8 cellular contexts compared by ENCODE assay signal in genomic region chr4:337932-338758, GRCh38. TPM values are rescaled to one million over a fixed set of nuclear protein-coding genes. Genes with fewer than 3 reads are reported as not detected.
DNase-seq lines count a peak whose midpoint lies in the region; ATAC-seq, FAIRE-seq and TF ChIP-seq lines count a peak whose summit lies in the region.

No MANE protein-coding gene starts in this region.

- in situ Hi-C loops in ACHN (cut with HindIII; ENCODE audit: low pct_ligation_motif_present, low pct_unique_long_range_greater_than_20kb, low sequenced_read_pairs): no loop called here

- no peak overlapping the region for H3K4ac ChIP-seq in H1 (replicated peaks; ENCODE audit: insufficient read length, low read depth, low read length)

- CTCF ChIA-PET in H1 (lab: Charles Lee; ENCODE audit: partially characterized antibody): no interaction called here

- peak in 1 of 2 experiments; percentile 45; a peak in 1 of 3 replicates for TF ChIP-seq POLR2A in H1 (IDR thresholded peaks at IDR 0.05; ENCODE audit: control extremely low read depth in 1 of 2, low read depth in 2 of 2, low read length in 2 of 2)

- no peak overlapping the region for H2BK15ac ChIP-seq in H1 (ENCODE audit: low read length)

- H2AFZ ChIP-seq in H1 (ENCODE audit: low read length): no peak overlapping the region

- H4K91ac ChIP-seq in H1 (replicated peaks; ENCODE audit: insufficient read length, low read length): no peak overlapping the region

- peak overlapping the region; percentile 30 for H3K56ac ChIP-seq in H1 (replicated peaks; ENCODE audit: insufficient read length, low read depth, low read length)

- H3K27me3 Mint-ChIP-seq in stimulated activated naive B cell treated with anti-CD40 and anti-IgM and Interleukin-4, amounts not matched to agents 10 μg/mL and 1 μg/mL and 100 μg/mL, for 72 hours: no peaks in the 10 kb centered on the region

- peak overlapping the region; percentile 88 for H3K27ac ChIP-seq in H1 (ENCODE audit: low read depth, low read length)
- H3K27ac ChIP-seq in muscle layer of colon (ENCODE audit: low read depth, low read length): peak overlapping the region; percentile 90

- H3K9me3 Mint-ChIP-seq in stimulated activated naive B cell treated with anti-CD40 and anti-IgM and Interleukin-4, amounts not matched to agents 10 μg/mL and 1 μg/mL and 100 μg/mL, for 72 hours: peaks cover 10 to 17% of the 10 kb centered on the region in 2 donors

- H3K23ac ChIP-seq in H1 (ENCODE audit: insufficient read length): no peak overlapping the region

- H3K79me1 ChIP-seq in H1 (ENCODE audit: low read depth, low read length): peaks cover 22% of the 10 kb centered on the region

- peak overlapping the region; percentile 100 for H3K4me3 Mint-ChIP-seq in stimulated activated naive B cell treated with anti-CD40 and anti-IgM and Interleukin-4, amounts not matched to agents 10 μg/mL and 1 μg/mL and 100 μg/mL, for 72 hours

- H3K4me1 Mint-ChIP-seq in stimulated activated naive B cell treated with anti-CD40 and anti-IgM and Interleukin-4, amounts not matched to agents 10 μg/mL and 1 μg/mL and 100 μg/mL, for 72 hours: peaks cover 20 to 34% of the 10 kb centered on the region in 2 donors

- H3K9me3 ChIP-seq in H1 (ENCODE audit: insufficient read depth in 2 of 2, low read depth in 1 of 2, low read length in 1 of 2) (no peaks in the 10 kb centered on the region), muscle layer of colon (ENCODE audit: low read length) (no peaks in the 10 kb centered on the region)

- peaks cover 0 to 3% (median 0%) of the 10 kb centered on the region in 4 experiments; a peak in 2 of 8 replicates for H3K36me3 ChIP-seq in H1 (ENCODE audit: control insufficient read depth in 2 of 4, insufficient read depth in 4 of 4, low read length in 3 of 4)
- H3K36me3 ChIP-seq in muscle layer of colon (ENCODE audit: insufficient read depth, low read length): no peaks in the 10 kb centered on the region

- peak overlapping the region; percentile 85 to 99 (median 92) for H3K4me3 ChIP-seq in H1 (ENCODE audit: extremely low read depth in 1 of 4, insufficient read depth in 2 of 4, low read depth in 3 of 4, low read length in 4 of 4)
- peak overlapping the region; percentile 55 to 91 for H3K4me3 ChIP-seq in muscle layer of colon (ENCODE audit: low read depth in 1 of 2, low read length in 2 of 2)

- no peak overlapping the region for H2AK5ac ChIP-seq in H1 (ENCODE audit: low read depth, low read length)

- H4K5ac ChIP-seq in H1 (ENCODE audit: insufficient read length, low read depth, low read length): peak overlapping the region; percentile 96

- H4K8ac ChIP-seq in H1 (ENCODE audit: extremely low read depth, insufficient read depth, low read length): peak overlapping the region; percentile 80

- no peak overlapping the region; the same call in 1 of the 2 replicates for H2BK5ac ChIP-seq in H1 (ENCODE audit: low read depth, low read length)

- TF ChIP-seq CTCF in H1 (IDR thresholded peaks at IDR 0.05; ENCODE audit: control extremely low read depth in 1 of 3, insufficient read depth in 1 of 3, low read depth in 1 of 3, low read length in 3 of 3): no peak

- peaks cover 2 to 15% of the 10 kb centered on the region in 2 experiments for H4K20me1 ChIP-seq in H1 (replicated peaks in 1 of 2; ENCODE audit: control insufficient read depth in 1 of 2, insufficient read depth in 2 of 2, low read length in 2 of 2)

- peak; percentile 33 for ATAC-seq in GM19023 (IDR thresholded peaks at IDR 0.05; ENCODE audit: unreplicated experiment)
- ATAC-seq in HG03354 (IDR thresholded peaks at IDR 0.05; ENCODE audit: poor library complexity, severe bottlenecking, unreplicated experiment): peak; percentile 40
- ATAC-seq in stimulated activated naive B cell treated with anti-CD40 and anti-IgM and Interleukin-4, amounts not matched to agents 10 μg/mL and 1 μg/mL and 100 μg/mL, for 72 hours (replicated peaks): peak; percentile 36 to 41

- peaks cover 13% of the 10 kb centered on the region for H3K23me2 ChIP-seq in H1 (ENCODE audit: low read depth, low read length)

- peaks cover 15 to 54% of the 10 kb centered on the region in 2 experiments for H3K79me2 ChIP-seq in H1 (ENCODE audit: control insufficient read depth in 1 of 2, insufficient read depth in 2 of 2, low read length in 2 of 2)

- H2BK20ac ChIP-seq in H1 (ENCODE audit: low read length): no peak overlapping the region

- POLR2A ChIA-PET in H1 (lab: Charles Lee; ENCODE audit: partially characterized antibody): interaction anchor here (0.6 to 2.7 kb wide), 16 partner anchors 11 to 239 kb away, joined by 3 to 18 read pairs (median 3); partner anchors contain the start of gene ZNF732

- no peak for FAIRE-seq in H1 (lab: Jason Lieb, UNC)

- no peak for TF ChIP-seq EP300 in H1 (IDR thresholded peaks at IDR 0.05; ENCODE audit: borderline replicate concordance in 1 of 2, low read depth in 2 of 2, low read length in 2 of 2)

- H3K27ac Mint-ChIP-seq in stimulated activated naive B cell treated with anti-CD40 and anti-IgM and Interleukin-4, amounts not matched to agents 10 μg/mL and 1 μg/mL and 100 μg/mL, for 72 hours: peak overlapping the region; percentile 100

- DNase-seq in ACHN (peak; percentile 28), H1 (ENCODE audit: low read depth in 1 of 2, low spot score in 2 of 2) (peak in 1 of 2 experiments; percentile 50), germinal center (ENCODE audit: low spot score) (no peak)
- peak; percentile 72 for DNase-seq in activated CD4-positive, alpha-beta T cell treated with anti-CD3 and anti-CD28 coated beads for 48 hours
- DNase-seq in stimulated activated naive B cell treated with anti-CD40 and anti-IgM and Interleukin-4, amounts not matched to agents 10 μg/mL and 1 μg/mL and 100 μg/mL, for 72 hours: peak; percentile 55

- no peak overlapping the region for H2BK120ac ChIP-seq in H1 (replicated peaks; ENCODE audit: low read depth, low read length)

- peaks cover 54 to 61% of the 10 kb centered on the region in 2 donors for H3K36me3 Mint-ChIP-seq in stimulated activated naive B cell treated with anti-CD40 and anti-IgM and Interleukin-4, amounts not matched to agents 10 μg/mL and 1 μg/mL and 100 μg/mL, for 72 hours

- 2% methylated on average over 39 of the region's 52 CpGs; no CpG with 5 or more reads in 1 of the 2 experiments for WGBS in H1 (ENCODE audit: extremely low coverage in 1 of 2, insufficient coverage in 1 of 2, insufficient read length in 1 of 2, insufficient replicate concordance in 2 of 2, low coverage in 1 of 2, low lambda C conversion rate in 2 of 2, missing lambda C conversion rate in 1 of 2), 2 experiments

- H3K14ac ChIP-seq in H1 (ENCODE audit: insufficient read length): no peak overlapping the region

- TF ChIP-seq RAD21 in H1 (IDR thresholded peaks at IDR 0.05 in 1 of 2, conservative IDR thresholded peaks at IDR 0.05 in 1 of 2; ENCODE audit: low read depth in 2 of 2, low read length in 2 of 2): no peak

- peaks cover 2 to 11% (median 4%) of the 10 kb centered on the region in 4 experiments; a peak in 6 of 7 replicates for H3K4me1 ChIP-seq in H1 (replicated peaks in 1 of 4; ENCODE audit: control insufficient read depth in 3 of 4, insufficient read depth in 4 of 4, low read length in 3 of 4)
- peaks cover 19% of the 10 kb centered on the region for H3K4me1 ChIP-seq in muscle layer of colon (ENCODE audit: insufficient read depth, low read length)

- H3K27me3 ChIP-seq in H1 (replicated peaks in 1 of 4; ENCODE audit: control insufficient read depth in 3 of 4, extremely low read depth in 1 of 4, insufficient read depth in 3 of 4, low read length in 3 of 4) (peaks cover 0 to 11% (median 6%) of the 10 kb centered on the region in 4 experiments; a peak in 5 of 7 replicates), muscle layer of colon (ENCODE audit: control insufficient read depth in 1 of 2, insufficient read depth in 2 of 2, low read length in 2 of 2) (no peaks in the 10 kb centered on the region)

- peak overlapping the region; percentile 84 to 95 (median 90) for H3K9ac ChIP-seq in H1 (replicated peaks in 1 of 4; ENCODE audit: extremely low read depth in 1 of 4, low read depth in 3 of 4, low read length in 3 of 4)
- H3K9ac ChIP-seq in muscle layer of colon (ENCODE audit: low read length): peak overlapping the region; percentile 82

- H2BK12ac ChIP-seq in H1 (ENCODE audit: low read depth, low read length): peak overlapping the region; percentile 40; the same call in 1 of the 2 replicates

- H3K4me2 ChIP-seq in H1 (ENCODE audit: insufficient read depth in 1 of 2, low read depth in 2 of 2, low read length in 2 of 2): peak overlapping the region; percentile 81 to 89

- peak overlapping the region; percentile 60 for H3K18ac ChIP-seq in H1 (ENCODE audit: extremely low read depth, low read length)

TF ChIP-seq in H1, 55 proteins besides CTCF, POLR2A, EP300 and RAD21 (continues in another document):
- TF ChIP-seq SUZ12 (IDR thresholded peaks at IDR 0.05; ENCODE audit: low read length) (no peak), ASH2L (IDR thresholded peaks at IDR 0.05; ENCODE audit: low read length) (peak; percentile 38), PHF8 (conservative IDR thresholded peaks at IDR 0.05; ENCODE audit: low read depth, low read length) (peak; percentile 81), HDAC6 (IDR thresholded peaks at IDR 0.05; ENCODE audit: low read depth, low read length) (no peak), EGR1 (IDR thresholded peaks at IDR 0.05; ENCODE audit: borderline replicate concordance, low read depth, low read length) (no peak), SIN3A (conservative IDR thresholded peaks at IDR 0.05 in 1 of 2, IDR thresholded peaks at IDR 0.05 in 1 of 2; ENCODE audit: low read depth in 1 of 2, low read length in 2 of 2) (no peak; a peak in 1 of 4 replicates), NRF1 (IDR thresholded peaks at IDR 0.05; ENCODE audit: low read depth, low read length) (no peak)

RNA-seq across cellular contexts. Expression of gene ZNF141, which starts 0.5 kb away (rescaled TPM):
- 45.9 and 50.8 TPM in 2 replicates for total RNA-seq in H1 (2021; fragmentation: NEBNext Ultra II Directional; extraction: Animal tissue kit (Norgen Biotek cat#: 25700))
- 5.0 and 8.5 TPM in 2 replicates for polyA plus RNA-seq in H1 (2011; rRNA removed)
- polyA plus RNA-seq in H1 (2011; cell fraction: cytosol; rRNA removed): 10.1 TPM
- polyA plus RNA-seq in H1 (2011; cell fraction: nucleus; rRNA removed): 15.0 TPM
- polyA plus RNA-seq in H1 (2012, experiment 1 of 2): 9.4 to 26.8 TPM (median 15.3 TPM) in 4 replicates
- 1.6 TPM for polyA plus RNA-seq in H1 (2012, experiment 2 of 2)
- polyA plus RNA-seq in H1 (2013, experiment 1 of 2): 30.8 TPM
- polyA plus RNA-seq in H1 (2013, experiment 2 of 2): 27.7 TPM
- 38.2 and 46.9 TPM in 2 replicates for polyA minus RNA-seq in H1 (2011; rRNA and poly(A)+ RNA removed)
- 20.7 TPM for polyA minus RNA-seq in H1 (2011; cell fraction: cytosol; rRNA and poly(A)+ RNA removed)
- polyA minus RNA-seq in H1 (2011; cell fraction: nucleus; rRNA and poly(A)+ RNA removed): 99.1 TPM

RNA-seq across cellular contexts. Expression of gene ZNF732, which starts 32.9 kb away (rescaled TPM):
- 33.3 and 35.7 TPM in 2 replicates for total RNA-seq in H1 (2021; fragmentation: NEBNext Ultra II Directional; extraction: Animal tissue kit (Norgen Biotek cat#: 25700))
- polyA plus RNA-seq in H1 (2011; rRNA removed): 1.3 and 1.9 TPM in 2 replicates
- polyA plus RNA-seq in H1 (2011; cell fraction: cytosol; rRNA removed): 4.3 TPM
- 4.8 TPM for polyA plus RNA-seq in H1 (2011; cell fraction: nucleus; rRNA removed)
- 5.3 to 13.0 TPM (median 6.7 TPM) in 4 replicates for polyA plus RNA-seq in H1 (2012, experiment 1 of 2)
- 0.52 TPM for polyA plus RNA-seq in H1 (2012, experiment 2 of 2)
- polyA plus RNA-seq in H1 (2013, experiment 1 of 2): 18.2 TPM
- 16.7 TPM for polyA plus RNA-seq in H1 (2013, experiment 2 of 2)
- polyA minus RNA-seq in H1 (2011; rRNA and poly(A)+ RNA removed): 12.1 and 25.8 TPM in 2 replicates
- 16.1 TPM for polyA minus RNA-seq in H1 (2011; cell fraction: cytosol; rRNA and poly(A)+ RNA removed)
- polyA minus RNA-seq in H1 (2011; cell fraction: nucleus; rRNA and poly(A)+ RNA removed): 53.2 TPM
